29 cellular contexts compared by ENCODE assay signal in genomic region chrY:7871288-7871935, GRCh38.
"Had no signal": no experiment of that assay in that cellular context is flagged by ENCODE, and none has a peak within 500 bp of the region (broad histone marks: within the 10 kb centered on the region; RNA-seq: fewer than 3 reads in every experiment).

No MANE protein-coding gene starts in this region.

- H3K27ac Mint-ChIP-seq: effector memory CD8-positive, alpha-beta T cell; mesothelial cell of epicardium; naive thymus-derived CD4-positive, alpha-beta T cell; nephron; neural progenitor cell; stimulated activated naive CD8-positive, alpha-beta T cell treated with anti-CD3 and anti-CD28 coated beads, Interleukin-15, amount 100 ng/mL, for 72 hours had no signal

- H3K4me1 Mint-ChIP-seq: mesothelial cell of epicardium; naive thymus-derived CD4-positive, alpha-beta T cell; nephron; neural progenitor cell; stimulated activated naive CD8-positive, alpha-beta T cell treated with anti-CD3 and anti-CD28 coated beads, Interleukin-15, amount 100 ng/mL, for 72 hours had no signal

- FAIRE-seq: endometrium, islet of Langerhans had no signal

- H3K36me3 Mint-ChIP-seq: mesothelial cell of epicardium; naive thymus-derived CD4-positive, alpha-beta T cell; neural progenitor cell had no signal

- H3K9me3 Mint-ChIP-seq: effector memory CD8-positive, alpha-beta T cell; mesothelial cell of epicardium; naive thymus-derived CD4-positive, alpha-beta T cell; nephron; neural progenitor cell; stimulated activated naive CD8-positive, alpha-beta T cell treated with anti-CD3 and anti-CD28 coated beads, Interleukin-15, amount 100 ng/mL, for 72 hours had no signal

- H3K4me3 ChIP-seq: esophagus muscularis mucosa, heart right ventricle, left lung, neural progenitor cell, psoas muscle, skin epidermis, suprapubic skin, transverse colon, upper lobe of right lung, uterus had no signal

- H3K4me1 ChIP-seq: esophagus muscularis mucosa, foreskin keratinocyte, heart right ventricle, left lung, neural progenitor cell, psoas muscle, upper lobe of right lung, uterus had no signal

- H3K27me3 ChIP-seq: esophagus muscularis mucosa, foreskin keratinocyte, heart right ventricle, left lung, neural progenitor cell, suprapubic skin, transverse colon, upper lobe of right lung, uterus had no signal

- H3K4me3 Mint-ChIP-seq: effector memory CD8-positive, alpha-beta T cell; mesothelial cell of epicardium; naive thymus-derived CD4-positive, alpha-beta T cell; nephron; neural progenitor cell; stimulated activated naive CD8-positive, alpha-beta T cell treated with anti-CD3 and anti-CD28 coated beads, Interleukin-15, amount 100 ng/mL, for 72 hours had no signal

- H3K9me3 ChIP-seq: esophagus muscularis mucosa, heart right ventricle, left lung, psoas muscle, suprapubic skin, transverse colon, upper lobe of right lung, uterus had no signal

- H3K27me3 Mint-ChIP-seq: effector memory CD8-positive, alpha-beta T cell; naive thymus-derived CD4-positive, alpha-beta T cell; stimulated activated naive CD8-positive, alpha-beta T cell treated with anti-CD3 and anti-CD28 coated beads, Interleukin-15, amount 100 ng/mL, for 72 hours had no signal

- H3K27ac ChIP-seq: esophagus muscularis mucosa, foreskin keratinocyte, heart right ventricle, left lung, neural progenitor cell, psoas muscle, skin epidermis, suprapubic skin, upper lobe of right lung, uterus had no signal

- DNase-seq: cortex of kidney; effector memory CD8-positive, alpha-beta T cell; foreskin keratinocyte; glutamatergic neuron; heart right ventricle; hippocampal formation; left cardiac atrium; left lung; mesenchymal stem cell; naive thymus-derived CD4-positive, alpha-beta T cell; nucleus accumbens; psoas muscle; right cardiac atrium; stimulated activated CD4-positive, alpha-beta T cell treated with anti-CD3 and anti-CD28 coated beads, Interleukin-15, amount 100 ng/mL, for 24 hours; stimulated activated CD4-positive, alpha-beta T cell treated with anti-CD3 and anti-CD28 coated beads, Interleukin-2, amount 100 ng/mL, for 48 hours; stimulated activated CD8-positive, alpha-beta memory T cell treated with anti-CD3 and anti-CD28 coated beads, Interleukin-4, amount 100 ng/mL, for 48 hours; stimulated activated naive CD4-positive, alpha-beta T cell; stimulated activated naive CD8-positive, alpha-beta T cell treated with anti-CD3 and anti-CD28 coated beads, Interleukin-15, amount 100 ng/mL, for 72 hours; transverse colon; upper lobe of right lung; uterus had no signal

- H3K36me3 ChIP-seq: esophagus muscularis mucosa, heart right ventricle, left lung, neural progenitor cell, suprapubic skin, transverse colon, upper lobe of right lung, uterus had no signal
